12 cellular contexts compared by ENCODE assay signal in the genomic region with DNA sequence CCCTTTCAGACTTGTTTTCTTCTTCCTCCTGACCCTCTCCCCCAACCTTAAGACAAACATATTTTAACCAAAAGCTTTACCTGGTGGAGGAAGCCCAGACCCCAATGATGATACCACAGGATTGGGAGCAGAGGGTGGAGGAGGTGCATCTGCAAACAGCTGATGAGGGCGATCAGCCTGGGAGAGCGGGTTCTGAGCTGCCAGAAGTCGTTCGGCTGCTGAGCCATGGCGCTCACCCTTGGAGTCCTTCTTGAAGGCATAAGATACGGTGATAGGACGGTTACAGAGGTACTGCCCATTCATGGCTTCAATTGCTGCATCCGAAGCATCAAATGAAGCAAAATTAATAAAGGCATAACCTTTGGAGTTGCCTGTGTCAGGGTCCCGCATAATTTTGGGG. TPM values are rescaled to one million over a fixed set of nuclear protein-coding genes. Genes with fewer than 3 reads are reported as not detected.
DNase-seq lines count a peak whose midpoint lies in the region; ATAC-seq, FAIRE-seq and TF ChIP-seq lines count a peak whose summit lies in the region.
"Had no signal": no experiment of that assay in that cellular context is flagged by ENCODE, and none has a peak within 500 bp of the region (broad histone marks: within the 10 kb centered on the region; RNA-seq: fewer than 3 reads in every experiment).

No MANE protein-coding gene starts in this region.

- H3K27ac ChIP-seq in stomach (no peak overlapping the region), esophagus squamous epithelium (no peak overlapping the region)

- no peak for ATAC-seq in activated T-cell treated with anti-CD3 and anti-CD28 coated beads, Interleukin-2, amount 50 U/mL, for 4 hours
- no peak for ATAC-seq in WTC11

- H3K4me3 ChIP-seq in iPS-15b (ENCODE audit: low read depth, low read length) (peak overlapping the region; percentile 73), stomach (peak overlapping the region; percentile 65 to 94 (median 94)), esophagus squamous epithelium (peak overlapping the region in 2 of 4 donors; percentile 96)

- intact Hi-C loops in stomach (cut with DNase I; ENCODE audit: low total_unique reads): no loop called here
- intact Hi-C loops in esophagus squamous epithelium (cut with DNase I): no loop called here

- no peak overlapping the region for H3K9ac ChIP-seq in iPS-15b (ENCODE audit: low read depth, low read length)

- peaks cover 36% of the 10 kb centered on the region for H3K36me3 ChIP-seq in iPS-15b (ENCODE audit: control insufficient read depth, insufficient read depth, low read length)
- H3K36me3 ChIP-seq in stomach: peaks cover 43 to 71% (median 60%) of the 10 kb centered on the region in 4 donors
- H3K36me3 ChIP-seq in esophagus squamous epithelium: peaks cover 24 to 76% (median 38%) of the 10 kb centered on the region in 3 donors

- H3K4me1 Mint-ChIP-seq in activated T-cell treated with anti-CD3 and anti-CD28 coated beads, Interleukin-2, amount 50 U/mL, for 4 hours (ENCODE audit: low read depth): peaks cover 42% of the 10 kb centered on the region
- H3K4me1 Mint-ChIP-seq in WTC11: peaks cover 24% of the 10 kb centered on the region

- no peak for TF ChIP-seq POLR2A in stomach (IDR thresholded peaks at IDR 0.05)
- TF ChIP-seq POLR2A in esophagus squamous epithelium (IDR thresholded peaks at IDR 0.05): no peak

- TF ChIP-seq EP300 in stomach (IDR thresholded peaks at IDR 0.05): no peak

- CTCF ChIA-PET in WTC11 (lab: Charles Lee): no interaction called here

- peaks cover 6% of the 10 kb centered on the region for H3K4me1 ChIP-seq in iPS-15b (ENCODE audit: control insufficient read depth, insufficient read depth, low read length)
- H3K4me1 ChIP-seq in stomach: peaks cover 16 to 44% (median 35%) of the 10 kb centered on the region in 4 donors
- H3K4me1 ChIP-seq in esophagus squamous epithelium: peaks cover 16 to 38% (median 21%) of the 10 kb centered on the region in 3 donors

- peak overlapping the region; percentile 99 for H3K4me3 Mint-ChIP-seq in activated T-cell treated with anti-CD3 and anti-CD28 coated beads, Interleukin-2, amount 50 U/mL, for 4 hours
- peak overlapping the region; percentile 100 for H3K4me3 Mint-ChIP-seq in WTC11

- no peaks in the 10 kb centered on the region for H3K27me3 Mint-ChIP-seq in activated T-cell treated with anti-CD3 and anti-CD28 coated beads, Interleukin-2, amount 50 U/mL, for 4 hours (ENCODE audit: low read depth)
- no peaks in the 10 kb centered on the region for H3K27me3 Mint-ChIP-seq in WTC11 (ENCODE audit: low read depth)

- POLR2A ChIA-PET in WTC11 (lab: Charles Lee): no interaction called here

- H3K27me3 ChIP-seq in iPS-15b (ENCODE audit: control insufficient read depth, insufficient read depth, low read length) (no peaks in the 10 kb centered on the region), stomach (no peaks in the 10 kb centered on the region), esophagus squamous epithelium (no peaks in the 10 kb centered on the region)

- TF ChIP-seq CTCF in WTC11 (IDR thresholded peaks at IDR 0.05): no peak
- no peak for TF ChIP-seq CTCF in stomach (IDR thresholded peaks at IDR 0.05)
- TF ChIP-seq CTCF in esophagus squamous epithelium (IDR thresholded peaks at IDR 0.05): no peak
- no peak for TF ChIP-seq CTCF in D721Med (IDR thresholded peaks at IDR 0.05; ENCODE audit: insufficient read depth, missing control alignments)

- H3K9me3 ChIP-seq in iPS-15b (ENCODE audit: control insufficient read depth, insufficient read depth, low read length): no peaks in the 10 kb centered on the region
- no peaks in the 10 kb centered on the region for H3K9me3 ChIP-seq in stomach
- H3K9me3 ChIP-seq in esophagus squamous epithelium: no peaks in the 10 kb centered on the region

- 92 to 96% (median 94%) methylated on average over 9 of the region's 9 CpGs for WGBS in stomach, 5 donors
- WGBS in esophagus squamous epithelium, 2 donors: 85 to 88% methylated on average over 8 to 9 of the region's 9 CpGs

- FAIRE-seq in D721Med (lab: Jason Lieb, UNC): no peak
- FAIRE-seq: GM19239 had no signal

- peaks cover 48% of the 10 kb centered on the region for H3K36me3 Mint-ChIP-seq in activated T-cell treated with anti-CD3 and anti-CD28 coated beads, Interleukin-2, amount 50 U/mL, for 4 hours (ENCODE audit: insufficient read depth)
- peaks cover 45% of the 10 kb centered on the region for H3K36me3 Mint-ChIP-seq in WTC11

- DNase-seq in activated T-cell treated with anti-CD3 and anti-CD28 coated beads, Interleukin-2, amount 50 U/mL, for 4 hours: no peak
- DNase-seq in activated T-cell treated with anti-CD3 and anti-CD28 coated beads, Interleukin-2, amount 50 U/mL, for 48 hours: no peak
- DNase-seq in WTC11 (ENCODE audit: low spot score) (no peak), stomach (no peak), esophagus squamous epithelium (lab: John Stamatoyannopoulos, UW) (no peak), foreskin melanocyte (no peak), D721Med (ENCODE audit: insufficient read length, low spot score) (no peak)
- DNase-seq: activated CD4-positive, alpha-beta T cell treated with anti-CD3 and anti-CD28 coated beads for 1 hour; COR-L47; effector CD4-positive, alpha-beta T cell had no signal

- no peaks in the 10 kb centered on the region for H3K9me3 Mint-ChIP-seq in activated T-cell treated with anti-CD3 and anti-CD28 coated beads, Interleukin-2, amount 50 U/mL, for 4 hours
- no peaks in the 10 kb centered on the region for H3K9me3 Mint-ChIP-seq in WTC11

- H3K27ac Mint-ChIP-seq in WTC11: peak overlapping the region; percentile 71; the same call in 1 of the 2 replicates

TF ChIP-seq in WTC11, 78 proteins besides CTCF, POLR2A, EP300 and RAD21 (continues in another document):
- TF ChIP-seq ELF4 (CRISPR knock-in tag; IDR thresholded peaks at IDR 0.05; ENCODE audit: low read depth): no peak
- TF ChIP-seq, protein P1, sequence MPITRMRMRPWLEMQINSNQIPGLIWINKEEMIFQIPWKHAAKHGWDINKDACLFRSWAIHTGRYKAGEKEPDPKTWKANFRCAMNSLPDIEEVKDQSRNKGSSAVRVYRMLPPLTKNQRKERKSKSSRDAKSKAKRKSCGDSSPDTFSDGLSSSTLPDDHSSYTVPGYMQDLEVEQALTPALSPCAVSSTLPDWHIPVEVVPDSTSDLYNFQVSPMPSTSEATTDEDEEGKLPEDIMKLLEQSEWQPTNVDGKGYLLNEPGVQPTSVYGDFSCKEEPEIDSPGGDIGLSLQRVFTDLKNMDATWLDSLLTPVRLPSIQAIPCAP (CRISPR knock-in tag; IDR thresholded peaks at IDR 0.05): no peak
- TF ChIP-seq FOXP1 (CRISPR knock-in tag; IDR thresholded peaks at IDR 0.05; ENCODE audit: borderline replicate concordance): no peak
- no peak for TF ChIP-seq TEAD1 (CRISPR knock-in tag; IDR thresholded peaks at IDR 0.05)
- no peak for TF ChIP-seq ZNF232 (CRISPR knock-in tag; IDR thresholded peaks at IDR 0.05)
- no peak for TF ChIP-seq NR3C1 (CRISPR knock-in tag; conservative IDR thresholded peaks at IDR 0.05; ENCODE audit: low read depth)
- TF ChIP-seq, protein P2, sequence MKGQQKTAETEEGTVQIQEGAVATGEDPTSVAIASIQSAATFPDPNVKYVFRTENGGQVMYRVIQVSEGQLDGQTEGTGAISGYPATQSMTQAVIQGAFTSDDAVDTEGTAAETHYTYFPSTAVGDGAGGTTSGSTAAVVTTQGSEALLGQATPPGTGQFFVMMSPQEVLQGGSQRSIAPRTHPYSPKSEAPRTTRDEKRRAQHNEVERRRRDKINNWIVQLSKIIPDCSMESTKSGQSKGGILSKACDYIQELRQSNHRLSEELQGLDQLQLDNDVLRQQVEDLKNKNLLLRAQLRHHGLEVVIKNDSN (CRISPR knock-in tag; IDR thresholded peaks at IDR 0.05): no peak
- TF ChIP-seq JUN (CRISPR knock-in tag; IDR thresholded peaks at IDR 0.05): no peak

RNA-seq across cellular contexts. Expression of a gene that starts 1.3 kb away (rescaled TPM):
- total RNA-seq in activated T-cell treated with anti-CD3 and anti-CD28 coated beads, Interleukin-2, amount 50 U/mL, for 4 hours: 100 to 1,000 TPM; 129 to 135 (median 130) TPM
- total RNA-seq in WTC11 (2021) (83.0 to 90.1 TPM (median 84.7 TPM) in 3 replicates), stomach (10 to 100 TPM in 4 of 5 donors, 1 to 10 TPM in 1; 9.4 to 36.5 (median 19.3) TPM), esophagus squamous epithelium (10 to 100 TPM in 3 of 4 donors, 1 to 10 TPM in 1; 7.6 to 16.9 (median 14.1) TPM)
- 10 to 100 TPM; 23.3 to 31.7 (median 30.5) TPM for polyA plus RNA-seq in stomach

RNA-seq across cellular contexts. Expression of a gene that starts 8.7 kb away (rescaled TPM):
- 1 to 10 TPM; 4.8 to 5.4 (median 5.0) TPM for total RNA-seq in activated T-cell treated with anti-CD3 and anti-CD28 coated beads, Interleukin-2, amount 50 U/mL, for 4 hours
- total RNA-seq in WTC11 (2021) (36.5 to 47.1 TPM (median 38.3 TPM) in 3 replicates), stomach (1 to 10 TPM in 3 of 5 donors, under 1 TPM in 1, not detected in 1; 0.58 to 4.6 (median 2.3) TPM), esophagus squamous epithelium (1 to 10 TPM in 2 of 4 donors, under 1 TPM in 2; 0.11 to 2.1 (median 1.1) TPM)
- 1 to 10 TPM in 1 of 3 donors, under 1 TPM in 2; 0.46 to 1.4 (median 1.00) TPM for polyA plus RNA-seq in stomach

RNA-seq across cellular contexts. Expression of a gene that starts 10.4 kb away (rescaled TPM):
- 1 to 10 TPM; 1.3 to 2.5 (median 2.0) TPM for total RNA-seq in activated T-cell treated with anti-CD3 and anti-CD28 coated beads, Interleukin-2, amount 50 U/mL, for 4 hours
- total RNA-seq in WTC11 (2021) (7.1 to 7.8 TPM (median 7.5 TPM) in 3 replicates), stomach (100 to 1,000 TPM in 1 of 5 donors, 10 to 100 TPM in 2, 1 to 10 TPM in 2; 3.6 to 169 (median 22.2) TPM), esophagus squamous epithelium (10 to 100 TPM in 2 of 4 donors, 1 to 10 TPM in 2; 3.9 to 13.5 (median 10.6) TPM)
- 1 to 10 TPM; 3.5 to 6.9 (median 6.4) TPM for polyA plus RNA-seq in stomach

RNA-seq across cellular contexts. Expression of a gene that starts 26.9 kb away (rescaled TPM):
- total RNA-seq in activated T-cell treated with anti-CD3 and anti-CD28 coated beads, Interleukin-2, amount 50 U/mL, for 4 hours: 10 to 100 TPM; 15.7 to 18.9 (median 17.9) TPM
- total RNA-seq in WTC11 (2021): 15.3 to 19.5 TPM (median 15.4 TPM) in 3 replicates
- total RNA-seq in stomach: 10 to 100 TPM in 4 of 5 donors, 1 to 10 TPM in 1; 2.9 to 48.4 (median 13.8) TPM
- 10 to 100 TPM; 31.0 to 48.7 (median 32.9) TPM for polyA plus RNA-seq in stomach
- total RNA-seq in esophagus squamous epithelium: 10 to 100 TPM; 11.0 to 31.7 (median 23.4) TPM
